ENCODE assay signal across 11 cellular contexts in genomic region chr2:101341421-101341820, GRCh38. TPM values are rescaled to one million over a fixed set of nuclear protein-coding genes. Genes with fewer than 3 reads are reported as not detected.
DNase-seq lines count a peak whose midpoint lies in the region; ATAC-seq, FAIRE-seq and TF ChIP-seq lines count a peak whose summit lies in the region.
"Had no signal": no experiment of that assay in that cellular context is flagged by ENCODE, and none has a peak within 500 bp of the region (broad histone marks: within the 10 kb centered on the region; RNA-seq: fewer than 3 reads in every experiment).

No MANE protein-coding gene starts in this region.

- H3K9me1 ChIP-seq in endothelial cell of umbilical vein (replicated peaks; ENCODE audit: control insufficient read depth, extremely low read depth, insufficient read depth, low read length) = no peaks in the 10 kb centered on the region

- no peak overlapping the region for H3K27ac ChIP-seq in BLaER1
- no peak overlapping the region for H3K27ac ChIP-seq in HCT116 (ENCODE audit: low read depth, low read length)
- H3K27ac ChIP-seq in endothelial cell of umbilical vein (ENCODE audit: insufficient read depth, low read depth, low read length) = no peak overlapping the region
- H3K27ac ChIP-seq in coronary artery = no peak overlapping the region
- H3K27ac ChIP-seq: psoas muscle had no signal

- H3K79me2 ChIP-seq in HCT116 (ENCODE audit: insufficient read depth, low read length) (no peaks in the 10 kb centered on the region), endothelial cell of umbilical vein (ENCODE audit: control insufficient read depth, insufficient read depth, low read length) (no peaks in the 10 kb centered on the region)

- TF ChIP-seq POLR2A in HCT116 (IDR thresholded peaks at IDR 0.05; ENCODE audit: borderline replicate concordance, extremely low read depth, insufficient read depth, insufficient read length) = no peak
- no peak for TF ChIP-seq POLR2A in endothelial cell of umbilical vein (IDR thresholded peaks at IDR 0.05; ENCODE audit: low read depth, low read length)

- TF ChIP-seq CTCF in HCT116 (IDR thresholded peaks at IDR 0.05 in 2 of 3, conservative IDR thresholded peaks at IDR 0.05 in 1 of 3; ENCODE audit: borderline replicate concordance in 1 of 3, insufficient read depth in 1 of 3, low read depth in 2 of 3, low read length in 2 of 3) (no peak), endothelial cell of umbilical vein (IDR thresholded peaks at IDR 0.05; ENCODE audit: extremely low read depth in 1 of 2, insufficient read depth in 1 of 2, low read depth in 1 of 2, low read length in 2 of 2) (no peak), glutamatergic neuron (IDR thresholded peaks at IDR 0.05; ENCODE audit: partially characterized antibody, unreplicated experiment) (no peak), coronary artery (IDR thresholded peaks at IDR 0.05) (no peak)

- H3K27me3 Mint-ChIP-seq in glutamatergic neuron (ENCODE audit: unreplicated experiment) = no peaks in the 10 kb centered on the region

- dilution Hi-C loops in endothelial cell of umbilical vein (cut with MboI; ENCODE audit: extremely low pct_ligation_motif_present, low sequenced_read_pairs) = no loop called here

- H3K27ac Mint-ChIP-seq in glutamatergic neuron (ENCODE audit: unreplicated experiment) = no peak overlapping the region
- H3K27ac Mint-ChIP-seq: B cell, mesothelial cell of epicardium had no signal

- H3K4me3 ChIP-seq in BLaER1 (no peak overlapping the region), HCT116 (replicated peaks in 1 of 2; ENCODE audit: low read depth in 1 of 2, low read length in 2 of 2) (no peak overlapping the region), endothelial cell of umbilical vein (replicated peaks in 1 of 3; ENCODE audit: insufficient read depth in 1 of 3, low read depth in 1 of 3, low read length in 3 of 3) (no peak overlapping the region), coronary artery (no peak overlapping the region)
- H3K4me3 ChIP-seq: psoas muscle had no signal

- no peak overlapping the region for H3K4me3 Mint-ChIP-seq in glutamatergic neuron (ENCODE audit: unreplicated experiment)
- H3K4me3 Mint-ChIP-seq: B cell, mesothelial cell of epicardium had no signal

- ATAC-seq in HCT116 (peak; percentile 72), HG03354 (IDR thresholded peaks at IDR 0.05; ENCODE audit: poor library complexity, severe bottlenecking, unreplicated experiment) (no peak)

- H3K9me2 ChIP-seq in HCT116 (ENCODE audit: insufficient read depth) = no peaks in the 10 kb centered on the region

- H3K4me2 ChIP-seq in BLaER1 = peak overlapping the region; percentile 44
- peak overlapping the region; percentile 18; the same call in 1 of the 2 replicates for H3K4me2 ChIP-seq in HCT116 (ENCODE audit: low read length)
- no peak overlapping the region for H3K4me2 ChIP-seq in endothelial cell of umbilical vein (ENCODE audit: insufficient read depth, low read length)

- no peaks in the 10 kb centered on the region for H3K36me3 Mint-ChIP-seq in glutamatergic neuron (ENCODE audit: unreplicated experiment)
- H3K36me3 Mint-ChIP-seq: mesothelial cell of epicardium had no signal

- no peak overlapping the region for H3K9ac ChIP-seq in BLaER1
- H3K9ac ChIP-seq in HCT116 (ENCODE audit: low read length) = no peak overlapping the region
- no peak overlapping the region for H3K9ac ChIP-seq in endothelial cell of umbilical vein (replicated peaks; ENCODE audit: extremely low read depth, insufficient read depth, low read length)

- peaks cover 1% of the 10 kb centered on the region for H3K9me3 Mint-ChIP-seq in glutamatergic neuron (ENCODE audit: unreplicated experiment)
- H3K9me3 Mint-ChIP-seq: mesothelial cell of epicardium had no signal

- H4K20me1 ChIP-seq in BLaER1 (no peaks in the 10 kb centered on the region), HCT116 (ENCODE audit: insufficient read depth) (no peaks in the 10 kb centered on the region), endothelial cell of umbilical vein (replicated peaks; ENCODE audit: control insufficient read depth, extremely low read depth, insufficient read depth, low read length) (no peaks in the 10 kb centered on the region)

- CTCF ChIA-PET in HCT116 (lab: Charles Lee) = interaction anchor here (0.6 to 2.4 kb wide), 25 partner anchors 8 to 643 kb away, joined by 3 to 29 read pairs (median 6); partner anchors contain the start of genes CREG2 and RNF149
- CTCF ChIA-PET in endothelial cell of umbilical vein (lab: Charles Lee) = interaction anchor here (0.5 to 3.7 kb wide), 80 partner anchors 8 to 899 kb away, joined by 3 to 67 read pairs (median 5); partner anchors contain the start of genes CNOT11, CREG2, MAP4K4 and RNF149

- H2AFZ ChIP-seq in HCT116 (ENCODE audit: low read depth, low read length, poor library complexity, severe bottlenecking) = peak overlapping the region; percentile 77
- H2AFZ ChIP-seq in endothelial cell of umbilical vein (ENCODE audit: low read depth, low read length) = peak overlapping the region; percentile 39

- BruUV-seq in HCT116 (replicated peaks; lab: Mats Ljungman, UMichigan) (no TSS peak), endothelial cell of umbilical vein (replicated peaks; lab: Mats Ljungman, UMichigan) (no TSS peak)

- intact Hi-C loops in HCT116 (cut with micrococcal nuclease) (loop anchor here (5.0 kb wide), 1 partner anchor 356 kb away; the partner anchor contains the start of gene MAP4K4), endothelial cell of umbilical vein (cut with micrococcal nuclease) (loop anchor here (5.0 kb wide), 2 partner anchors 491 to 541 kb away; no protein-coding TSS in a partner anchor)

- H3K4me1 Mint-ChIP-seq in glutamatergic neuron (ENCODE audit: low read depth, unreplicated experiment) = peaks cover 5% of the 10 kb centered on the region

- H3K4me1 ChIP-seq in BLaER1 (peaks cover 15% of the 10 kb centered on the region), HCT116 (ENCODE audit: control insufficient read depth in 1 of 2, insufficient read depth in 2 of 2, low read length in 2 of 2) (peaks cover 3 to 10% of the 10 kb centered on the region in 2 experiments; a peak in 2 of 4 replicates), endothelial cell of umbilical vein (ENCODE audit: control insufficient read depth, extremely low read depth, insufficient read depth, low read length) (peaks cover 9% of the 10 kb centered on the region)
- H3K4me1 ChIP-seq: psoas muscle had no signal

- RAD21 ChIA-PET in HCT116 (lab: Charles Lee; ENCODE audit: low non-redundant PET in 1 of 2, low total read pairs in 2 of 2, uncharacterized antibody in 2 of 2, unreplicated experiment in 2 of 2) = interaction anchor here (1.3 to 1.6 kb wide), 2 partner anchors 46 to 47 kb away, joined by 3 to 5 read pairs; partner anchors contain the start of gene CREG2 (in 1 of the 2)

- POLR2A ChIA-PET in HCT116 (lab: Charles Lee) = interaction anchor here (0.6 kb wide), 1 partner anchor 356 kb away, joined by 3 read pairs; no protein-coding TSS in a partner anchor
- POLR2A ChIA-PET in endothelial cell of umbilical vein (lab: Charles Lee) = no interaction called here

- H3K27me3 ChIP-seq in BLaER1 (no peaks in the 10 kb centered on the region), HCT116 (ENCODE audit: insufficient read depth, low read length) (no peaks in the 10 kb centered on the region), endothelial cell of umbilical vein (ENCODE audit: control insufficient read depth in 2 of 2, insufficient read depth in 2 of 2, low read length in 2 of 2) (no peaks in the 10 kb centered on the region)

- TF ChIP-seq RAD21 in HCT116 (IDR thresholded peaks at IDR 0.05; ENCODE audit: low read depth) = no peak

- no peak for DNase-seq in HCT116 (ENCODE audit: low read depth, low spot score)
- DNase-seq in activated CD4-positive, alpha-beta T cell treated with anti-CD3 and anti-CD28 coated beads for 48 hours = peak; percentile 68
- no peak for DNase-seq in endothelial cell of umbilical vein (ENCODE audit: low read depth, low spot score)
- DNase-seq in glutamatergic neuron = no peak
- no peak for DNase-seq in NK-92 treated with Interleukin-12 subunit alpha and Interleukin-12 subunit beta, amount 100 ng/mL, for 24 hours (lab: John Stamatoyannopoulos, UW)
- DNase-seq in coronary artery (ENCODE audit: low spot score) = no peak

- peak; percentile 70 for FAIRE-seq in endothelial cell of umbilical vein (lab: Jason Lieb, UNC)

- H3K9me3 ChIP-seq in BLaER1 (no peaks in the 10 kb centered on the region), HCT116 (ENCODE audit: control insufficient read depth in 1 of 2, insufficient read depth in 1 of 2, low read depth in 1 of 2, low read length in 2 of 2) (no peaks in the 10 kb centered on the region), endothelial cell of umbilical vein (replicated peaks; ENCODE audit: control insufficient read depth, insufficient read depth, low read length) (no peaks in the 10 kb centered on the region)
- H3K9me3 ChIP-seq: psoas muscle had no signal

- H3K36me3 ChIP-seq in BLaER1 (no peaks in the 10 kb centered on the region), HCT116 (ENCODE audit: control insufficient read depth in 1 of 2, insufficient read depth in 2 of 2, low read length in 2 of 2) (no peaks in the 10 kb centered on the region), endothelial cell of umbilical vein (ENCODE audit: control insufficient read depth in 2 of 2, extremely low read depth in 1 of 2, insufficient read depth in 2 of 2, low read length in 2 of 2) (no peaks in the 10 kb centered on the region)

RNA-seq across cellular contexts. Expression of gene RNF149, which starts 32.9 kb away (rescaled TPM):
- total RNA-seq in HCT116 (2021; ENCODE audit: unreplicated experiment) = 40.2 TPM
- 17.1 and 20.1 TPM in 2 replicates for polyA plus RNA-seq in HCT116 (2012)
- total RNA-seq in endothelial cell of umbilical vein = 57.6 and 66.6 TPM in 2 replicates
- 28.1 and 31.3 TPM in 2 replicates for polyA plus RNA-seq in endothelial cell of umbilical vein
- 21.3 and 21.8 TPM in 2 replicates for polyA plus RNA-seq in endothelial cell of umbilical vein (2011; cell fraction: cytosol; rRNA removed)
- polyA plus RNA-seq in endothelial cell of umbilical vein (2011; cell fraction: nucleus; rRNA removed) = 60.8 and 88.5 TPM in 2 replicates
- 54.0 and 89.3 TPM in 2 replicates for polyA plus RNA-seq in endothelial cell of umbilical vein (2012)
- polyA minus RNA-seq in endothelial cell of umbilical vein = 36.7 and 51.1 TPM in 2 replicates
- 26.3 TPM for polyA minus RNA-seq in endothelial cell of umbilical vein (2011; cell fraction: cytosol; rRNA and poly(A)+ RNA removed)
- polyA minus RNA-seq in endothelial cell of umbilical vein (2011; cell fraction: nucleus; rRNA and poly(A)+ RNA removed) = 62.8 and 73.1 TPM in 2 replicates
- total RNA-seq in glutamatergic neuron (ENCODE audit: unreplicated experiment) = 26.9 TPM

RNA-seq across cellular contexts. Expression of gene CREG2, which starts 45.9 kb away (rescaled TPM):
- total RNA-seq in HCT116 (2021; ENCODE audit: unreplicated experiment) (0.12 TPM), endothelial cell of umbilical vein (0.88 and 2.0 TPM in 2 replicates), glutamatergic neuron (ENCODE audit: unreplicated experiment) (1.3 TPM)
- polyA plus RNA-seq in HCT116 (2012) = 0.16 and 0.29 TPM in 2 replicates
- 0.48 and 0.67 TPM in 2 replicates for polyA plus RNA-seq in endothelial cell of umbilical vein
- 0.44 and 0.61 TPM in 2 replicates for polyA plus RNA-seq in endothelial cell of umbilical vein (2011; cell fraction: cytosol; rRNA removed)
- polyA plus RNA-seq in endothelial cell of umbilical vein (2011; cell fraction: nucleus; rRNA removed) = 0.18 and 0.21 TPM in 2 replicates
- polyA plus RNA-seq in endothelial cell of umbilical vein (2012) = 0.27 and 1.4 TPM in 2 replicates
- polyA minus RNA-seq in endothelial cell of umbilical vein = 0.87 TPM in 1 of 2 replicates, not detected in the other
- polyA minus RNA-seq in endothelial cell of umbilical vein (2011; cell fraction: cytosol; rRNA and poly(A)+ RNA removed) = 43.4 TPM
- polyA minus RNA-seq in endothelial cell of umbilical vein (2011; cell fraction: nucleus; rRNA and poly(A)+ RNA removed) = 0.38 TPM in 1 of 2 replicates, not detected in the other
- total RNA-seq: B cell had no signal
